In genomic region chr17:49343273-49343672, GRCh38 we compare ENCODE assay signal across 9 cellular contexts. TPM values are rescaled to one million over a fixed set of nuclear protein-coding genes. Genes with fewer than 3 reads are reported as not detected.
DNase-seq lines count a peak whose midpoint lies in the region; ATAC-seq and TF ChIP-seq lines count a peak whose summit lies in the region.
"Had no signal": no experiment of that assay in that cellular context is flagged by ENCODE, and none has a peak within 500 bp of the region (broad histone marks: within the 10 kb centered on the region; RNA-seq: fewer than 3 reads in every experiment).

No MANE protein-coding gene starts in this region.

- in situ Hi-C loops in mammary epithelial cell (cut with MboI; ENCODE audit: low sequenced_read_pairs in 2 of 2), result no loop called here

- H3K4me3 ChIP-seq in OCI-LY7 (ENCODE audit: low read depth, low read length, poor library complexity, severe bottlenecking) (peak overlapping the region; percentile 1), mammary epithelial cell (replicated peaks in 1 of 3; ENCODE audit: insufficient read depth in 1 of 3, low read depth in 2 of 3, low read length in 3 of 3) (no peak overlapping the region), coronary artery (no peak overlapping the region)
- H3K4me3 ChIP-seq: upper lobe of left lung had no signal

- H3K36me3 Mint-ChIP-seq in activated T-cell treated with anti-CD3 and anti-CD28 coated beads, Interleukin-2, amount 50 U/mL, for 4 hours (ENCODE audit: insufficient read depth), result peaks cover 6% of the 10 kb centered on the region
- peaks cover 10% of the 10 kb centered on the region for H3K36me3 Mint-ChIP-seq in stimulated activated memory B cell treated with anti-CD40 and anti-IgM and Interleukin-4, amounts not matched to agents 10 μg/mL and 1 μg/mL and 100 μg/mL, for 72 hours

- H3K4me3 Mint-ChIP-seq in activated T-cell treated with anti-CD3 and anti-CD28 coated beads, Interleukin-2, amount 50 U/mL, for 4 hours, result peak overlapping the region; percentile 69
- peak overlapping the region; percentile 72 for H3K4me3 Mint-ChIP-seq in stimulated activated memory B cell treated with anti-CD40 and anti-IgM and Interleukin-4, amounts not matched to agents 10 μg/mL and 1 μg/mL and 100 μg/mL, for 72 hours

- CTCF ChIA-PET in OCI-LY7 (lab: Charles Lee; ENCODE audit: unreplicated experiment), result no interaction called here
- CTCF ChIA-PET in mammary epithelial cell (lab: Charles Lee; ENCODE audit: low non-redundant PET), result no interaction called here

- H3K9me3 ChIP-seq in OCI-LY7 (ENCODE audit: low read length) (no peaks in the 10 kb centered on the region), mammary epithelial cell (replicated peaks; ENCODE audit: insufficient read depth, low read length) (no peaks in the 10 kb centered on the region)
- H3K9me3 ChIP-seq: upper lobe of left lung had no signal

- BruUV-seq in OCI-LY7 (replicated peaks; lab: Mats Ljungman, UMichigan) (no TSS peak), mammary epithelial cell (replicated peaks; lab: Mats Ljungman, UMichigan) (no TSS peak)

- H3K27me3 Mint-ChIP-seq in activated T-cell treated with anti-CD3 and anti-CD28 coated beads, Interleukin-2, amount 50 U/mL, for 4 hours (ENCODE audit: low read depth), result no peaks in the 10 kb centered on the region
- no peaks in the 10 kb centered on the region for H3K27me3 Mint-ChIP-seq in stimulated activated memory B cell treated with anti-CD40 and anti-IgM and Interleukin-4, amounts not matched to agents 10 μg/mL and 1 μg/mL and 100 μg/mL, for 72 hours

- H3K27ac Mint-ChIP-seq in stimulated activated memory B cell treated with anti-CD40 and anti-IgM and Interleukin-4, amounts not matched to agents 10 μg/mL and 1 μg/mL and 100 μg/mL, for 72 hours, result peak overlapping the region; percentile 93

- TF ChIP-seq CTCF in OCI-LY7 (conservative IDR thresholded peaks at IDR 0.05; ENCODE audit: low read length) (no peak), mammary epithelial cell (conservative IDR thresholded peaks at IDR 0.05 in 1 of 2, IDR thresholded peaks at IDR 0.05 in 1 of 2; ENCODE audit: extremely low read depth in 1 of 2, insufficient read depth in 1 of 2, low read depth in 1 of 2, low read length in 2 of 2) (no peak), coronary artery (IDR thresholded peaks at IDR 0.05) (no peak)

- H3K36me3 ChIP-seq in OCI-LY7 (ENCODE audit: insufficient read depth, low read length) (peaks cover 6% of the 10 kb centered on the region), mammary epithelial cell (ENCODE audit: insufficient read depth, low read length) (no peaks in the 10 kb centered on the region)
- H3K36me3 ChIP-seq: upper lobe of left lung had no signal

- no peaks in the 10 kb centered on the region for H3K9me3 Mint-ChIP-seq in activated T-cell treated with anti-CD3 and anti-CD28 coated beads, Interleukin-2, amount 50 U/mL, for 4 hours
- no peaks in the 10 kb centered on the region for H3K9me3 Mint-ChIP-seq in stimulated activated memory B cell treated with anti-CD40 and anti-IgM and Interleukin-4, amounts not matched to agents 10 μg/mL and 1 μg/mL and 100 μg/mL, for 72 hours

- H4K20me1 ChIP-seq in OCI-LY7 (ENCODE audit: insufficient read depth, low read length) (peaks cover 4% of the 10 kb centered on the region), mammary epithelial cell (ENCODE audit: insufficient read depth, low read length) (no peaks in the 10 kb centered on the region)

- H3K4me1 ChIP-seq in OCI-LY7 (ENCODE audit: insufficient read depth, low read length, poor library complexity, severe bottlenecking) (peaks cover 35% of the 10 kb centered on the region), mammary epithelial cell (ENCODE audit: insufficient read depth, low read length) (peaks cover 5% of the 10 kb centered on the region)

- intact Hi-C loops in OCI-LY7 (cut with micrococcal nuclease; ENCODE audit: unreplicated experiment), result no loop called here
- intact Hi-C loops in mammary epithelial cell (cut with micrococcal nuclease), result no loop called here

- H3K9ac ChIP-seq in mammary epithelial cell (ENCODE audit: insufficient read depth, low read length), result no peak overlapping the region

- H3K79me2 ChIP-seq in OCI-LY7 (ENCODE audit: insufficient read depth, low read depth, low read length), result peaks cover 80% of the 10 kb centered on the region
- peaks cover 72% of the 10 kb centered on the region for H3K79me2 ChIP-seq in mammary epithelial cell (ENCODE audit: insufficient read depth, low read length)

- dilution Hi-C loops in mammary epithelial cell (cut with HindIII; ENCODE audit: low sequenced_read_pairs), result no loop called here

- no peaks in the 10 kb centered on the region for H3K27me3 ChIP-seq in mammary epithelial cell (ENCODE audit: insufficient read depth, low read length)
- H3K27me3 ChIP-seq: upper lobe of left lung had no signal

- POLR2A ChIA-PET in OCI-LY7 (lab: Charles Lee), result interaction anchor here (0.7 to 1.1 kb wide), 4 partner anchors 15 to 689 kb away, joined by 3 to 5 read pairs (median 4); partner anchors contain the start of gene PHB1

- 17% methylated on average over 3 of the region's 3 CpGs for WGBS in mammary epithelial cell (ENCODE audit: low coverage, missing lambda C conversion rate)

- no peak overlapping the region for H2AFZ ChIP-seq in OCI-LY7 (ENCODE audit: low read length)
- H2AFZ ChIP-seq in mammary epithelial cell (ENCODE audit: low read depth, low read length), result no peak overlapping the region

- no peak for DNase-seq in activated T-cell treated with anti-CD3 and anti-CD28 coated beads, Interleukin-2, amount 50 U/mL, for 4 hours
- DNase-seq in activated T-cell treated with anti-CD3 and anti-CD28 coated beads for 4 hours (no peak), OCI-LY7 (ENCODE audit: low spot score) (peak; percentile 42), mammary epithelial cell (peak; percentile 35), coronary artery (ENCODE audit: low spot score) (no peak), iPS-NIHi7 (ENCODE audit: extremely low spot score) (no peak), pons (ENCODE audit: low spot score) (no peak)
- DNase-seq: upper lobe of left lung had no signal

- ATAC-seq in activated T-cell treated with anti-CD3 and anti-CD28 coated beads, Interleukin-2, amount 50 U/mL, for 4 hours, result peak; percentile 61
- ATAC-seq in stimulated activated memory B cell treated with anti-CD40 and anti-IgM and Interleukin-4, amounts not matched to agents 10 μg/mL and 1 μg/mL and 100 μg/mL, for 72 hours, result peak; percentile 52

- H3K4me1 Mint-ChIP-seq in activated T-cell treated with anti-CD3 and anti-CD28 coated beads, Interleukin-2, amount 50 U/mL, for 4 hours (ENCODE audit: low read depth), result peaks cover 66% of the 10 kb centered on the region
- H3K4me1 Mint-ChIP-seq in stimulated activated memory B cell treated with anti-CD40 and anti-IgM and Interleukin-4, amounts not matched to agents 10 μg/mL and 1 μg/mL and 100 μg/mL, for 72 hours, result peaks cover 52% of the 10 kb centered on the region

- H3K9me2 ChIP-seq in OCI-LY7 (ENCODE audit: insufficient read depth, low read length), result no peaks in the 10 kb centered on the region

- H3K4me2 ChIP-seq in OCI-LY7 (ENCODE audit: low read length), result peak overlapping the region; percentile 58
- H3K4me2 ChIP-seq in mammary epithelial cell (ENCODE audit: insufficient read depth, low read depth, low read length), result peak overlapping the region; percentile 36

- no peak overlapping the region for H3K27ac ChIP-seq in OCI-LY7 (ENCODE audit: low read depth, low read length, poor library complexity, severe bottlenecking)
- H3K27ac ChIP-seq in mammary epithelial cell (ENCODE audit: insufficient read depth, low read depth, low read length), result no peak overlapping the region
- no peak overlapping the region for H3K27ac ChIP-seq in coronary artery

RNA-seq across cellular contexts. Expression of gene ZNF652, which starts 18.8 kb away (rescaled TPM):
- 1 to 10 TPM; 2.8 to 3.2 (median 3.1) TPM for total RNA-seq in activated T-cell treated with anti-CD3 and anti-CD28 coated beads, Interleukin-2, amount 50 U/mL, for 4 hours
- 35.4 and 36.8 TPM in 2 replicates for total RNA-seq in OCI-LY7 (2014; rRNA removed; shearing (Covaris generic))
- total RNA-seq in OCI-LY7 (2022) (69.7 and 81.0 TPM in 2 replicates), mammary epithelial cell (10 to 100 TPM; 12.9 to 16.7 TPM)
- polyA plus RNA-seq in mammary epithelial cell, result 4.3 TPM
- 27.3 TPM for polyA minus RNA-seq in mammary epithelial cell

Comparison
In these comparisons a context has a peak if more than half of its experiments do, and no peak if none do; other contexts are left out.
1. DNase-seq: peak in OCI-LY7 (single experiment) and mammary epithelial cell (single experiment); none in activated T-cell treated with anti-CD3 and anti-CD28 coated beads, Interleukin-2, amount 50 U/mL, for 4 hours (single experiment), activated T-cell treated with anti-CD3 and anti-CD28 coated beads for 4 hours (single experiment), coronary artery (single experiment), iPS-NIHi7 (single experiment) and pons (single experiment).